Comparison of ENCODE assay signal across 1 cellular context in the genomic region with DNA sequence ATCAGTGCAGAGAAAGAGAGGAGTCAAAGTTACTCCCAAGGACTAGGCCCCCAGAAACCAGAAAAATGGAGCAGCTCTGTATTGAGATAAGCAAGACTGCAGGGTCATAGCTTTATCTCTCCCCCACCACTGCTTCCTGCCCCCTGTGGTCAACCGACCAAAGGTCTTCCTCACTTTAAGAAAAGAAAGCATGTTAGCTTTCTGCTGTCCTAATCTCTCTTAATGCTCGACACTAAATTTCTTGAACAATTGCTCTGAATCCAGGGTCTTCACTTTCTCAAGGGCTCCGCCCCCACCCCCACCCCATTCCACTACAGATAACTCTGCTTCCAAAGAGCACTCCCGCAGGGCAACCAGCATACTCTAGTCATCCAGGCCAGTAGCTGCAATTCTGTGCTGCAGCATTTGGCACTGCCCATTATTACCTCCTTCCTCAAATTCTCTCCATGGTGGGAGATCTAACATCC.
TF ChIP-seq lines count a peak whose summit lies in the region.

No MANE protein-coding gene starts in this region.

TF ChIP-seq in K562, 482 proteins besides CTCF, POLR2A, EP300 and RAD21 (continued from another document and continues in another):
- TF ChIP-seq, protein P1, sequence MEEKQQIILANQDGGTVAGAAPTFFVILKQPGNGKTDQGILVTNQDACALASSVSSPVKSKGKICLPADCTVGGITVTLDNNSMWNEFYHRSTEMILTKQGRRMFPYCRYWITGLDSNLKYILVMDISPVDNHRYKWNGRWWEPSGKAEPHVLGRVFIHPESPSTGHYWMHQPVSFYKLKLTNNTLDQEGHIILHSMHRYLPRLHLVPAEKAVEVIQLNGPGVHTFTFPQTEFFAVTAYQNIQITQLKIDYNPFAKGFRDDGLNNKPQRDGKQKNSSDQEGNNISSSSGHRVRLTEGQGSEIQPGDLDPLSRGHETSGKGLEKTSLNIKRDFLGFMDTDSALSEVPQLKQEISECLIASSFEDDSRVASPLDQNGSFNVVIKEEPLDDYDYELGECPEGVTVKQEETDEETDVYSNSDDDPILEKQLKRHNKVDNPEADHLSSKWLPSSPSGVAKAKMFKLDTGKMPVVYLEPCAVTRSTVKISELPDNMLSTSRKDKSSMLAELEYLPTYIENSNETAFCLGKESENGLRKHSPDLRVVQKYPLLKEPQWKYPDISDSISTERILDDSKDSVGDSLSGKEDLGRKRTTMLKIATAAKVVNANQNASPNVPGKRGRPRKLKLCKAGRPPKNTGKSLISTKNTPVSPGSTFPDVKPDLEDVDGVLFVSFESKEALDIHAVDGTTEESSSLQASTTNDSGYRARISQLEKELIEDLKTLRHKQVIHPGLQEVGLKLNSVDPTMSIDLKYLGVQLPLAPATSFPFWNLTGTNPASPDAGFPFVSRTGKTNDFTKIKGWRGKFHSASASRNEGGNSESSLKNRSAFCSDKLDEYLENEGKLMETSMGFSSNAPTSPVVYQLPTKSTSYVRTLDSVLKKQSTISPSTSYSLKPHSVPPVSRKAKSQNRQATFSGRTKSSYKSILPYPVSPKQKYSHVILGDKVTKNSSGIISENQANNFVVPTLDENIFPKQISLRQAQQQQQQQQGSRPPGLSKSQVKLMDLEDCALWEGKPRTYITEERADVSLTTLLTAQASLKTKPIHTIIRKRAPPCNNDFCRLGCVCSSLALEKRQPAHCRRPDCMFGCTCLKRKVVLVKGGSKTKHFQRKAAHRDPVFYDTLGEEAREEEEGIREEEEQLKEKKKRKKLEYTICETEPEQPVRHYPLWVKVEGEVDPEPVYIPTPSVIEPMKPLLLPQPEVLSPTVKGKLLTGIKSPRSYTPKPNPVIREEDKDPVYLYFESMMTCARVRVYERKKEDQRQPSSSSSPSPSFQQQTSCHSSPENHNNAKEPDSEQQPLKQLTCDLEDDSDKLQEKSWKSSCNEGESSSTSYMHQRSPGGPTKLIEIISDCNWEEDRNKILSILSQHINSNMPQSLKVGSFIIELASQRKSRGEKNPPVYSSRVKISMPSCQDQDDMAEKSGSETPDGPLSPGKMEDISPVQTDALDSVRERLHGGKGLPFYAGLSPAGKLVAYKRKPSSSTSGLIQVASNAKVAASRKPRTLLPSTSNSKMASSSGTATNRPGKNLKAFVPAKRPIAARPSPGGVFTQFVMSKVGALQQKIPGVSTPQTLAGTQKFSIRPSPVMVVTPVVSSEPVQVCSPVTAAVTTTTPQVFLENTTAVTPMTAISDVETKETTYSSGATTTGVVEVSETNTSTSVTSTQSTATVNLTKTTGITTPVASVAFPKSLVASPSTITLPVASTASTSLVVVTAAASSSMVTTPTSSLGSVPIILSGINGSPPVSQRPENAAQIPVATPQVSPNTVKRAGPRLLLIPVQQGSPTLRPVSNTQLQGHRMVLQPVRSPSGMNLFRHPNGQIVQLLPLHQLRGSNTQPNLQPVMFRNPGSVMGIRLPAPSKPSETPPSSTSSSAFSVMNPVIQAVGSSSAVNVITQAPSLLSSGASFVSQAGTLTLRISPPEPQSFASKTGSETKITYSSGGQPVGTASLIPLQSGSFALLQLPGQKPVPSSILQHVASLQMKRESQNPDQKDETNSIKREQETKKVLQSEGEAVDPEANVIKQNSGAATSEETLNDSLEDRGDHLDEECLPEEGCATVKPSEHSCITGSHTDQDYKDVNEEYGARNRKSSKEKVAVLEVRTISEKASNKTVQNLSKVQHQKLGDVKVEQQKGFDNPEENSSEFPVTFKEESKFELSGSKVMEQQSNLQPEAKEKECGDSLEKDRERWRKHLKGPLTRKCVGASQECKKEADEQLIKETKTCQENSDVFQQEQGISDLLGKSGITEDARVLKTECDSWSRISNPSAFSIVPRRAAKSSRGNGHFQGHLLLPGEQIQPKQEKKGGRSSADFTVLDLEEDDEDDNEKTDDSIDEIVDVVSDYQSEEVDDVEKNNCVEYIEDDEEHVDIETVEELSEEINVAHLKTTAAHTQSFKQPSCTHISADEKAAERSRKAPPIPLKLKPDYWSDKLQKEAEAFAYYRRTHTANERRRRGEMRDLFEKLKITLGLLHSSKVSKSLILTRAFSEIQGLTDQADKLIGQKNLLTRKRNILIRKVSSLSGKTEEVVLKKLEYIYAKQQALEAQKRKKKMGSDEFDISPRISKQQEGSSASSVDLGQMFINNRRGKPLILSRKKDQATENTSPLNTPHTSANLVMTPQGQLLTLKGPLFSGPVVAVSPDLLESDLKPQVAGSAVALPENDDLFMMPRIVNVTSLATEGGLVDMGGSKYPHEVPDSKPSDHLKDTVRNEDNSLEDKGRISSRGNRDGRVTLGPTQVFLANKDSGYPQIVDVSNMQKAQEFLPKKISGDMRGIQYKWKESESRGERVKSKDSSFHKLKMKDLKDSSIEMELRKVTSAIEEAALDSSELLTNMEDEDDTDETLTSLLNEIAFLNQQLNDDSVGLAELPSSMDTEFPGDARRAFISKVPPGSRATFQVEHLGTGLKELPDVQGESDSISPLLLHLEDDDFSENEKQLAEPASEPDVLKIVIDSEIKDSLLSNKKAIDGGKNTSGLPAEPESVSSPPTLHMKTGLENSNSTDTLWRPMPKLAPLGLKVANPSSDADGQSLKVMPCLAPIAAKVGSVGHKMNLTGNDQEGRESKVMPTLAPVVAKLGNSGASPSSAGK (IDR thresholded peaks at IDR 0.05) = peak; percentile 27; the same call in 1 of the 2 replicates
- TF ChIP-seq, protein P2, sequence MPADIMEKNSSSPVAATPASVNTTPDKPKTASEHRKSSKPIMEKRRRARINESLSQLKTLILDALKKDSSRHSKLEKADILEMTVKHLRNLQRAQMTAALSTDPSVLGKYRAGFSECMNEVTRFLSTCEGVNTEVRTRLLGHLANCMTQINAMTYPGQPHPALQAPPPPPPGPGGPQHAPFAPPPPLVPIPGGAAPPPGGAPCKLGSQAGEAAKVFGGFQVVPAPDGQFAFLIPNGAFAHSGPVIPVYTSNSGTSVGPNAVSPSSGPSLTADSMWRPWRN (IDR thresholded peaks at IDR 0.05; ENCODE audit: low read depth) = peak; percentile 30; the same call in 1 of the 2 replicates
- TF ChIP-seq ZFP36 (IDR thresholded peaks at IDR 0.05; ENCODE audit: low read depth, low read length, partially characterized antibody) (peak; percentile 35), TEAD4 (IDR thresholded peaks at IDR 0.05; ENCODE audit: low read length) (peak; percentile 88), TEAD4 (CRISPR knock-in tag; IDR thresholded peaks at IDR 0.05; ENCODE audit: borderline replicate concordance) (no peak), MAFF (IDR thresholded peaks at IDR 0.05; ENCODE audit: low read length) (peak; percentile 67), GATAD2B (IDR thresholded peaks at IDR 0.05; ENCODE audit: borderline replicate concordance) (peak; percentile 85), SPI1 (IDR thresholded peaks at IDR 0.05; ENCODE audit: borderline replicate concordance, low read depth, low read length) (peak; percentile 21; the same call in 1 of the 2 replicates), STAT5A (IDR thresholded peaks at IDR 0.05; ENCODE audit: borderline replicate concordance, low read length) (peak; percentile 72), KHSRP (IDR thresholded peaks at IDR 0.05) (no peak), ATF1 (CRISPR knock-in tag; IDR thresholded peaks at IDR 0.05) (no peak), ATF1 (tag; IDR thresholded peaks at IDR 0.05) (peak; percentile 61), ZNF23 (CRISPR knock-in tag; IDR thresholded peaks at IDR 0.05) (no peak), CUX1 (CRISPR knock-in tag; IDR thresholded peaks at IDR 0.05) (no peak), ELF2 (CRISPR knock-in tag; IDR thresholded peaks at IDR 0.05) (peak; percentile 41; the same call in 1 of the 2 replicates), ZNF766 (CRISPR knock-in tag; conservative IDR thresholded peaks at IDR 0.05) (peak; percentile 62; the same call in 1 of the 2 replicates), SMARCA4 (IDR thresholded peaks at IDR 0.05) (peak; percentile 95), CBFA2T3 (IDR thresholded peaks at IDR 0.05) (peak; percentile 93), TCF3 (CRISPR knock-in tag; IDR thresholded peaks at IDR 0.05) (peak; percentile 89), GATA2 (CRISPR knock-in tag; IDR thresholded peaks at IDR 0.05) (peak; percentile 75), SMAD4 (CRISPR knock-in tag; conservative IDR thresholded peaks at IDR 0.05) (peak; percentile 64), POLR2AphosphoS5 (IDR thresholded peaks at IDR 0.05; ENCODE audit: control insufficient read depth, insufficient read depth, low read depth, low read length) (peak; percentile 78; the same call in 1 of the 2 replicates), ZNF740 (CRISPR knock-in tag; IDR thresholded peaks at IDR 0.05) (no peak), ZNF740 (tag; IDR thresholded peaks at IDR 0.05) (peak in 1 of 2 experiments; percentile 23; a peak in 1 of 4 replicates), YY1 (IDR thresholded peaks at IDR 0.05; ENCODE audit: borderline replicate concordance in 1 of 3, control insufficient read depth in 1 of 3, extremely low read depth in 1 of 3, insufficient read depth in 3 of 3, insufficient read length in 1 of 3, insufficient replicate concordance in 2 of 3, low read depth in 1 of 3, low read length in 2 of 3) (peak in 1 of 3 experiments; percentile 65)
- TF ChIP-seq, protein P3, sequence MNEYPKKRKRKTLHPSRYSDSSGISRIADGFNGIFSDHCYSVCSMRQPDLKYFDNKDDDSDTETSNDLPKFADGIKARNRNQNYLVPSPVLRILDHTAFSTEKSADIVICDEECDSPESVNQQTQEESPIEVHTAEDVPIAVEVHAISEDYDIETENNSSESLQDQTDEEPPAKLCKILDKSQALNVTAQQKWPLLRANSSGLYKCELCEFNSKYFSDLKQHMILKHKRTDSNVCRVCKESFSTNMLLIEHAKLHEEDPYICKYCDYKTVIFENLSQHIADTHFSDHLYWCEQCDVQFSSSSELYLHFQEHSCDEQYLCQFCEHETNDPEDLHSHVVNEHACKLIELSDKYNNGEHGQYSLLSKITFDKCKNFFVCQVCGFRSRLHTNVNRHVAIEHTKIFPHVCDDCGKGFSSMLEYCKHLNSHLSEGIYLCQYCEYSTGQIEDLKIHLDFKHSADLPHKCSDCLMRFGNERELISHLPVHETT (CRISPR knock-in tag; conservative IDR thresholded peaks at IDR 0.05 in 1 of 2, IDR thresholded peaks at IDR 0.05 in 1 of 2) = peak in 1 of 2 experiments; percentile 80; a peak in 2 of 4 replicates
- TF ChIP-seq, protein P4, sequence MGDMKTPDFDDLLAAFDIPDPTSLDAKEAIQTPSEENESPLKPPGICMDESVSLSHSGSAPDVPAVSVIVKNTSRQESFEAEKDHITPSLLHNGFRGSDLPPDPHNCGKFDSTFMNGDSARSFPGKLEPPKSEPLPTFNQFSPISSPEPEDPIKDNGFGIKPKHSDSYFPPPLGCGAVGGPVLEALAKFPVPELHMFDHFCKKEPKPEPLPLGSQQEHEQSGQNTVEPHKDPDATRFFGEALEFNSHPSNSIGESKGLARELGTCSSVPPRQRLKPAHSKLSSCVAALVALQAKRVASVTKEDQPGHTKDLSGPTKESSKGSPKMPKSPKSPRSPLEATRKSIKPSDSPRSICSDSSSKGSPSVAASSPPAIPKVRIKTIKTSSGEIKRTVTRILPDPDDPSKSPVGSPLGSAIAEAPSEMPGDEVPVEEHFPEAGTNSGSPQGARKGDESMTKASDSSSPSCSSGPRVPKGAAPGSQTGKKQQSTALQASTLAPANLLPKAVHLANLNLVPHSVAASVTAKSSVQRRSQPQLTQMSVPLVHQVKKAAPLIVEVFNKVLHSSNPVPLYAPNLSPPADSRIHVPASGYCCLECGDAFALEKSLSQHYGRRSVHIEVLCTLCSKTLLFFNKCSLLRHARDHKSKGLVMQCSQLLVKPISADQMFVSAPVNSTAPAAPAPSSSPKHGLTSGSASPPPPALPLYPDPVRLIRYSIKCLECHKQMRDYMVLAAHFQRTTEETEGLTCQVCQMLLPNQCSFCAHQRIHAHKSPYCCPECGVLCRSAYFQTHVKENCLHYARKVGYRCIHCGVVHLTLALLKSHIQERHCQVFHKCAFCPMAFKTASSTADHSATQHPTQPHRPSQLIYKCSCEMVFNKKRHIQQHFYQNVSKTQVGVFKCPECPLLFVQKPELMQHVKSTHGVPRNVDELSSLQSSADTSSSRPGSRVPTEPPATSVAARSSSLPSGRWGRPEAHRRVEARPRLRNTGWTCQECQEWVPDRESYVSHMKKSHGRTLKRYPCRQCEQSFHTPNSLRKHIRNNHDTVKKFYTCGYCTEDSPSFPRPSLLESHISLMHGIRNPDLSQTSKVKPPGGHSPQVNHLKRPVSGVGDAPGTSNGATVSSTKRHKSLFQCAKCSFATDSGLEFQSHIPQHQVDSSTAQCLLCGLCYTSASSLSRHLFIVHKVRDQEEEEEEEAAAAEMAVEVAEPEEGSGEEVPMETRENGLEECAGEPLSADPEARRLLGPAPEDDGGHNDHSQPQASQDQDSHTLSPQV (IDR thresholded peaks at IDR 0.05) = peak; percentile 87
